Comparison of ENCODE assay signal across 13 cellular contexts in genomic region chr7:135757719-135758411, GRCh38. TPM values are rescaled to one million over a fixed set of nuclear protein-coding genes. Genes with fewer than 3 reads are reported as not detected.
A peak's percentile ranks its signal among the peaks of the same experiment; 100 is the strongest.
DNase-seq lines count a peak whose midpoint lies in the region; ATAC-seq and TF ChIP-seq lines count a peak whose summit lies in the region.
"Had no signal": no experiment of that assay in that cellular context is flagged by ENCODE, and none has a peak within 500 bp of the region (broad histone marks: within the 10 kb centered on the region; RNA-seq: fewer than 3 reads in every experiment).

No MANE protein-coding gene starts in this region.

- no peak overlapping the region for H3K4me3 Mint-ChIP-seq in T-helper 2 cell treated with Interferon-gamma antibody and Interleukin-4, amounts not matched to agents 5 μg/mL and 100 μg/mL, for 36 hours

- in situ Hi-C loops in IMR-90 (cut with MboI; ENCODE audit: low sequenced_read_pairs) (no loop called here), G401 (cut with HindIII; ENCODE audit: low sequenced_read_pairs) (no loop called here)

- peak overlapping the region; percentile 89; the same call in 1 of the 3 replicates for H2BK15ac ChIP-seq in IMR-90 (ENCODE audit: low read depth, low read length)

- no peaks in the 10 kb centered on the region for H3K9me3 Mint-ChIP-seq in T-helper 2 cell treated with Interferon-gamma antibody and Interleukin-4, amounts not matched to agents 5 μg/mL and 100 μg/mL, for 36 hours

- TF ChIP-seq CTCF in IMR-90 (conservative IDR thresholded peaks at IDR 0.05; ENCODE audit: low read depth, low read length) (no peak), left lung (IDR thresholded peaks at IDR 0.05) (no peak)

- peak overlapping the region; percentile 40 to 94; a peak in 3 of 4 replicates for H4K8ac ChIP-seq in IMR-90 (ENCODE audit: low read depth in 2 of 2, low read length in 2 of 2)

- no peak overlapping the region for H3K27ac Mint-ChIP-seq in T-helper 2 cell treated with Interferon-gamma antibody and Interleukin-4, amounts not matched to agents 5 μg/mL and 100 μg/mL, for 36 hours

- peak overlapping the region; percentile 77 for H4K91ac ChIP-seq in IMR-90 (ENCODE audit: insufficient read depth, low read depth, low read length)

- no peak overlapping the region for H3K4me2 ChIP-seq in IMR-90 (ENCODE audit: low read depth, low read length)

- no peaks in the 10 kb centered on the region for H3K79me1 ChIP-seq in IMR-90 (ENCODE audit: low read depth in 1 of 2, low read length in 2 of 2)

- WGBS in IMR-90 (ENCODE audit: extremely low coverage in 2 of 2, insufficient read length in 1 of 2), 2 experiments: 60% methylated on average over 1 of the region's 8 CpGs; no CpG with 5 or more reads in 1 of the 2 experiments

- H3K9me1 ChIP-seq in IMR-90 (ENCODE audit: insufficient read depth, low read length): peaks cover 14% of the 10 kb centered on the region

- H3K36me3 ChIP-seq in IMR-90 (ENCODE audit: control insufficient read depth, insufficient read depth, low read length) (no peaks in the 10 kb centered on the region), left lung (no peaks in the 10 kb centered on the region)

- H3K9me3 ChIP-seq in IMR-90 (ENCODE audit: control insufficient read depth, insufficient read depth, low read length): no peaks in the 10 kb centered on the region
- no peaks in the 10 kb centered on the region for H3K9me3 ChIP-seq in left lung

- H2BK5ac ChIP-seq in IMR-90 (ENCODE audit: low read depth, low read length, poor library complexity, severe bottlenecking): peak overlapping the region; percentile 74

- peak; percentile 74 for ATAC-seq in IMR-90 (ENCODE audit: low read depth)
- peak; percentile 76 for ATAC-seq in left lung
- ATAC-seq in HG03175 (IDR thresholded peaks at IDR 0.05; ENCODE audit: unreplicated experiment): no peak

- H3K27ac ChIP-seq in IMR-90 (ENCODE audit: insufficient read depth, low read length): peak overlapping the region; percentile 26; the same call in 1 of the 2 replicates
- peak overlapping the region; percentile 81 for H3K27ac ChIP-seq in caudate nucleus (ENCODE audit: low read depth, low read length)
- peak overlapping the region; percentile 58 to 71 for H3K27ac ChIP-seq in left lung

- peak overlapping the region; percentile 95 for H2BK120ac ChIP-seq in IMR-90 (ENCODE audit: low read depth, low read length)

- BruUV-seq in IMR-90 (replicated peaks; lab: Mats Ljungman, UMichigan): no TSS peak

- H3K4me1 ChIP-seq in IMR-90 (ENCODE audit: control insufficient read depth, insufficient read depth, low read length) (peaks cover 17% of the 10 kb centered on the region), left lung (no peaks in the 10 kb centered on the region)

- H3K4me1 Mint-ChIP-seq in T-helper 2 cell treated with Interferon-gamma antibody and Interleukin-4, amounts not matched to agents 5 μg/mL and 100 μg/mL, for 36 hours (ENCODE audit: low read depth): no peaks in the 10 kb centered on the region

- H3K27me3 Mint-ChIP-seq in T-helper 2 cell treated with Interferon-gamma antibody and Interleukin-4, amounts not matched to agents 5 μg/mL and 100 μg/mL, for 36 hours (ENCODE audit: low read depth): peaks cover 5% of the 10 kb centered on the region

- H2AK5ac ChIP-seq in IMR-90 (ENCODE audit: low read depth, low read length): peak overlapping the region; percentile 81

- H3K9ac ChIP-seq in IMR-90 (ENCODE audit: low read depth, low read length): no peak overlapping the region

- H3K4me3 ChIP-seq in IMR-90 (ENCODE audit: insufficient read depth, low read depth, low read length) (no peak overlapping the region), left lung (peak overlapping the region; percentile 1 to 15)

- H2AFZ ChIP-seq in IMR-90 (replicated peaks; ENCODE audit: low read length, poor library complexity): peak overlapping the region; percentile 76

- H3K27me3 ChIP-seq in IMR-90 (ENCODE audit: control insufficient read depth, insufficient read depth, low read length): no peaks in the 10 kb centered on the region
- H3K27me3 ChIP-seq in left lung: no peaks in the 10 kb centered on the region

- peak overlapping the region; percentile 87 for H3K18ac ChIP-seq in IMR-90 (ENCODE audit: low read depth, low read length)

- intact Hi-C loops in IMR-90 (cut with micrococcal nuclease) (no loop called here), left lung (cut with DNase I) (no loop called here)

- H3K4ac ChIP-seq in IMR-90 (ENCODE audit: low read depth, low read length): peak overlapping the region; percentile 93

- peak overlapping the region; percentile 90 for H2BK20ac ChIP-seq in IMR-90 (ENCODE audit: low read depth, low read length)

- H3K56ac ChIP-seq in IMR-90 (ENCODE audit: extremely low read depth, insufficient read depth, low read length): peak overlapping the region; percentile 19; the same call in 1 of the 2 replicates

- peak overlapping the region; percentile 95 for H3K23ac ChIP-seq in IMR-90 (ENCODE audit: low read depth, low read length)

- H4K5ac ChIP-seq in IMR-90 (ENCODE audit: low read depth, low read length): peak overlapping the region; percentile 75

- peak overlapping the region; percentile 74 for H2AK9ac ChIP-seq in IMR-90 (replicated peaks; ENCODE audit: low read depth, low read length, poor library complexity)

- POLR2A ChIA-PET in IMR-90 (lab: Charles Lee; ENCODE audit: unreplicated experiment): no interaction called here

- no peak for TF ChIP-seq RAD21 in IMR-90 (IDR thresholded peaks at IDR 0.05; ENCODE audit: low read length)

- dilution Hi-C loops in IMR-90 (cut with HindIII; ENCODE audit: low sequenced_read_pairs, unreplicated experiment): no loop called here

- TF ChIP-seq POLR2A in IMR-90 (IDR thresholded peaks at IDR 0.05; ENCODE audit: low read depth, low read length): no peak

- peak overlapping the region; percentile 88 for H3K14ac ChIP-seq in IMR-90 (replicated peaks; ENCODE audit: low read depth, low read length)

- H4K20me1 ChIP-seq in IMR-90 (ENCODE audit: insufficient read depth, low read length): no peaks in the 10 kb centered on the region

- CTCF ChIA-PET in IMR-90 (lab: Yijun Ruan, JAX): interaction anchor here (1.7 kb wide), 1 partner anchor 20 kb away, joined by 3 read pairs; no protein-coding TSS in a partner anchor

- no peaks in the 10 kb centered on the region for H3K36me3 Mint-ChIP-seq in T-helper 2 cell treated with Interferon-gamma antibody and Interleukin-4, amounts not matched to agents 5 μg/mL and 100 μg/mL, for 36 hours (ENCODE audit: low read depth)

- DNase-seq in IMR-90 (peak; percentile 54), caudate nucleus (lab: John Stamatoyannopoulos, UW) (peak in 14 of 61 donors; percentile 9 to 57 (median 25)), left lung (no peak), superior temporal gyrus (ENCODE audit: extremely low spot score) (peak; percentile 19), G401 (ENCODE audit: low spot score) (no peak)
- DNase-seq in activated CD4-positive, alpha-beta T cell treated with anti-CD3 and anti-CD28 coated beads, Interleukin-2, amount 50 U/mL, for 1 hour: no peak
- no peak for DNase-seq in T-helper 2 cell treated with Interferon-gamma antibody and Interleukin-4, amounts not matched to agents 5 μg/mL and 100 μg/mL, for 36 hours (ENCODE audit: low spot score)
- DNase-seq: NCI-H187, retina, substantia nigra, SW 1271 had no signal

TF ChIP-seq in IMR-90, 13 proteins besides CTCF, POLR2A, EP300 and RAD21:
- no peak for TF ChIP-seq MAFK (IDR thresholded peaks at IDR 0.05; ENCODE audit: low read depth, low read length)

RNA-seq across cellular contexts. Expression of gene FAM180A, which starts 9.3 kb away (rescaled TPM):
- total RNA-seq in IMR-90 (2012; rRNA removed) (1.3 and 1.4 TPM in 2 replicates), left lung (1 to 10 TPM; 2.7 to 6.8 TPM)
- 2.0 and 2.2 TPM in 2 replicates for polyA plus RNA-seq in IMR-90 (2012; rRNA removed)
- polyA plus RNA-seq in IMR-90 (2012; cell fraction: cytosol; rRNA removed): 0.35 and 1.9 TPM in 2 replicates
- polyA plus RNA-seq in IMR-90 (2012; cell fraction: nucleus; rRNA removed; ENCODE audit: low replicate concordance): 0.73 and 1.5 TPM in 2 replicates
- total RNA-seq in G401 (2014; rRNA removed; shearing (Covaris generic)): not detected in 2 replicates
- total RNA-seq: frontal cortex had no signal

RNA-seq across cellular contexts. Expression of gene SLC13A4, which starts 29.9 kb away (rescaled TPM):
- total RNA-seq in IMR-90 (2012; rRNA removed) (0.56 TPM in 1 of 2 replicates, not detected in the other), left lung (not detected)
- 0.10 TPM in 1 of 2 replicates, not detected in the other for polyA plus RNA-seq in IMR-90 (2012; rRNA removed)
- polyA plus RNA-seq in IMR-90 (2012; cell fraction: cytosol; rRNA removed): 0.12 and 0.23 TPM in 2 replicates
- 0.16 and 0.32 TPM in 2 replicates for polyA plus RNA-seq in IMR-90 (2012; cell fraction: nucleus; rRNA removed; ENCODE audit: low replicate concordance)
- 0.31 and 1.2 TPM in 2 replicates for total RNA-seq in G401 (2014; rRNA removed; shearing (Covaris generic))

Comparison
In these comparisons a context has a peak if more than half of its experiments do, and no peak if none do; other contexts are left out.
1. DNase-seq: peak in IMR-90 (single experiment) and superior temporal gyrus (single experiment); none in left lung (0 of 2), G401 (single experiment), activated CD4-positive, alpha-beta T cell treated with anti-CD3 and anti-CD28 coated beads, Interleukin-2, amount 50 U/mL, for 1 hour (single experiment) and T-helper 2 cell treated with Interferon-gamma antibody and Interleukin-4, amounts not matched to agents 5 μg/mL and 100 μg/mL, for 36 hours (single experiment).
2. H3K27ac ChIP-seq: peak in every context shown above with its lines; median percentile 81 in caudate nucleus; 64 in left lung; 26 in IMR-90.